13 cellular contexts compared by ENCODE assay signal in the genomic region with DNA sequence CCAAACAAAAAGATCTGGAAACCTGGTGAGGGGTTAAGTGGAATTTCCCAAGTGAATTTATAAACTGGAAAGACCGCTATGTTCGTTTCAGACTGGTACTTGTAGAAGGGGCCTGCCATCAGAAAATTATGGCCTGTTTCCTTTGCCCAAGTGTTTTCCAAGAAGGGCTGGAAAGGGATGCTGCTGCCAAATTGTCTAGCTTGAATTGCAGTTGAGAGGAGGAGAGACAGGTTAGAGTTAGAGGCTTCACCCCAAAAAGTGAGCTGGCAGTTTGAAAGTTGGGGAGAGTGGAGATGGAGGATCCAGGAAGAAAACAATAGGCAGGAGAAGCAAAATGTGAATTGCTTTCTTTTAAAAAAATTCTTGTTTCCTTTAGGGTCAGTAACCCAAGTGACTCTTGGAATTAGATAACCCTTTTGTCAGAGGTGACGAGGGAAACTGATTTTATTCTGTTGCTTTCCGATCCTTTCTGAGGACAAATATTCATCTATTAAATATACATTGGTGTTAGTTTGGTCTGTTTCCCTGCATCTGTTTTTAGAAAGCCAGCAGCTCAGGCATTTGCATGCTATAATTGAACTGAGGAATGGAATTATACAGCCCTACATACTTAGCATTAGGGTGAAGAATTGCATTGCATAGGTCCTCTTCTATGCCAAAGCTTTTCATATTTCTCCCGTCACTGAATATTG.
A peak's percentile ranks its signal among the peaks of the same experiment; 100 is the strongest.
DNase-seq lines count a peak whose midpoint lies in the region; ATAC-seq and TF ChIP-seq lines count a peak whose summit lies in the region.
"Had no signal": no experiment of that assay in that cellular context is flagged by ENCODE, and none has a peak within 500 bp of the region (broad histone marks: within the 10 kb centered on the region; RNA-seq: fewer than 3 reads in every experiment).

No MANE protein-coding gene starts in this region.

- TF ChIP-seq CTCF in heart right ventricle (IDR thresholded peaks at IDR 0.05) (no peak), right atrium auricular region (IDR thresholded peaks at IDR 0.05) (no peak), ovary (IDR thresholded peaks at IDR 0.05) (no peak), uterus (IDR thresholded peaks at IDR 0.05) (no peak), brain microvascular endothelial cell (IDR thresholded peaks at IDR 0.05; ENCODE audit: low read depth, low read length, missing control alignments) (no peak)

- intact Hi-C loops in heart right ventricle (cut with DNase I) (no loop called here), left cardiac atrium (cut with DNase I) (no loop called here), ovary (cut with DNase I) (no loop called here), uterus (cut with DNase I; ENCODE audit: low total_unique reads) (no loop called here)

- no peaks in the 10 kb centered on the region for H3K4me1 Mint-ChIP-seq in activated naive CD8-positive, alpha-beta T cell treated with anti-CD3 and anti-CD28 coated beads, Interleukin-2, amount 50 U/mL, for 24 hours
- H3K4me1 Mint-ChIP-seq: activated naive CD8-positive, alpha-beta T cell treated with anti-CD3 and anti-CD28 coated beads for 36 hours; T-helper 17 cell had no signal

- TF ChIP-seq EP300 in ovary (IDR thresholded peaks at IDR 0.05), result no peak

- no peaks in the 10 kb centered on the region for H3K27me3 Mint-ChIP-seq in activated naive CD8-positive, alpha-beta T cell treated with anti-CD3 and anti-CD28 coated beads, Interleukin-2, amount 50 U/mL, for 24 hours

- no peak for TF ChIP-seq POLR2A in ovary (IDR thresholded peaks at IDR 0.05)
- no peak for TF ChIP-seq POLR2A in uterus (IDR thresholded peaks at IDR 0.05)

- DNase-seq in heart right ventricle (no peak), left cardiac atrium (no peak), right atrium auricular region (ENCODE audit: low spot score) (no peak), ovary (no peak), uterus (no peak), brain microvascular endothelial cell (no peak)
- DNase-seq in activated naive CD8-positive, alpha-beta T cell treated with anti-CD3 and anti-CD28 coated beads, Interleukin-2, amount 50 U/mL, for 24 hours, result no peak
- DNase-seq: activated CD4-positive, alpha-beta T cell treated with anti-CD3 and anti-CD28 coated beads for 1 hour; activated naive CD8-positive, alpha-beta T cell treated with anti-CD3 and anti-CD28 coated beads for 36 hours; stimulated activated CD4-positive, alpha-beta T cell treated with anti-CD3 and anti-CD28 coated beads, Interleukin-4, amount 100 ng/mL, for 4 hours; T-helper 17 cell had no signal

- H3K27me3 ChIP-seq in heart right ventricle, result no peaks in the 10 kb centered on the region
- no peaks in the 10 kb centered on the region for H3K27me3 ChIP-seq in right atrium auricular region
- H3K27me3 ChIP-seq in ovary, result no peaks in the 10 kb centered on the region
- H3K27me3 ChIP-seq in uterus, result no peaks in the 10 kb centered on the region
- H3K27me3 ChIP-seq in brain microvascular endothelial cell (replicated peaks), result no peaks in the 10 kb centered on the region

- H3K9me3 ChIP-seq in heart right ventricle (no peaks in the 10 kb centered on the region), right atrium auricular region (no peaks in the 10 kb centered on the region), ovary (no peaks in the 10 kb centered on the region), uterus (no peaks in the 10 kb centered on the region)

- H3K36me3 ChIP-seq in heart right ventricle (no peaks in the 10 kb centered on the region), right atrium auricular region (no peaks in the 10 kb centered on the region), ovary (no peaks in the 10 kb centered on the region), uterus (no peaks in the 10 kb centered on the region), brain microvascular endothelial cell (replicated peaks) (no peaks in the 10 kb centered on the region)

- H3K4me3 ChIP-seq in heart right ventricle (peak overlapping the region in 6 of 10 donors; percentile 12 to 40 (median 28)), right atrium auricular region (peak overlapping the region; percentile 17 to 20), ovary (peak overlapping the region; percentile 19), uterus (peak overlapping the region in 1 of 2 donors; percentile 20), brain microvascular endothelial cell (ENCODE audit: low read depth, low read length) (no peak overlapping the region)

- H3K4me1 ChIP-seq in heart right ventricle (peaks cover 3 to 62% (median 22%) of the 10 kb centered on the region in 9 donors), right atrium auricular region (no peaks in the 10 kb centered on the region), ovary (ENCODE audit: insufficient read depth) (peaks cover 12% of the 10 kb centered on the region), uterus (no peaks in the 10 kb centered on the region)

- H3K27ac ChIP-seq in heart right ventricle (peak overlapping the region in 8 of 10 donors; percentile 7 to 79 (median 66)), right atrium auricular region (peak overlapping the region; percentile 54 to 65), ovary (peak overlapping the region; percentile 74 to 84), uterus (peak overlapping the region; percentile 72 to 81), brain microvascular endothelial cell (no peak overlapping the region)

- no peak overlapping the region for H3K27ac Mint-ChIP-seq in activated naive CD8-positive, alpha-beta T cell treated with anti-CD3 and anti-CD28 coated beads, Interleukin-2, amount 50 U/mL, for 24 hours
- H3K27ac Mint-ChIP-seq: activated naive CD8-positive, alpha-beta T cell treated with anti-CD3 and anti-CD28 coated beads for 36 hours; T-helper 17 cell had no signal

- ATAC-seq in heart right ventricle (peak in 1 of 8 donors; percentile 22), left cardiac atrium (no peak), GM18873 (IDR thresholded peaks at IDR 0.05; ENCODE audit: low FRiP score, unreplicated experiment) (no peak)
- ATAC-seq in activated naive CD8-positive, alpha-beta T cell treated with anti-CD3 and anti-CD28 coated beads, Interleukin-2, amount 50 U/mL, for 24 hours, result no peak
- ATAC-seq: T-helper 17 cell had no signal

- 43 to 58% methylated on average over 5 of the region's 5 CpGs for WGBS in heart right ventricle, 2 donors
- 16 to 28% (median 19%) methylated on average over 5 of the region's 5 CpGs for WGBS in ovary, 3 donors

- H3K9me3 Mint-ChIP-seq in activated naive CD8-positive, alpha-beta T cell treated with anti-CD3 and anti-CD28 coated beads, Interleukin-2, amount 50 U/mL, for 24 hours, result no peaks in the 10 kb centered on the region
- H3K9me3 Mint-ChIP-seq: activated naive CD8-positive, alpha-beta T cell treated with anti-CD3 and anti-CD28 coated beads for 36 hours; mesothelial cell of epicardium had no signal

- no peaks in the 10 kb centered on the region for H3K36me3 Mint-ChIP-seq in activated naive CD8-positive, alpha-beta T cell treated with anti-CD3 and anti-CD28 coated beads, Interleukin-2, amount 50 U/mL, for 24 hours (ENCODE audit: low read depth)
- H3K36me3 Mint-ChIP-seq: activated naive CD8-positive, alpha-beta T cell treated with anti-CD3 and anti-CD28 coated beads for 36 hours; mesothelial cell of epicardium had no signal

- H3K4me3 Mint-ChIP-seq in activated naive CD8-positive, alpha-beta T cell treated with anti-CD3 and anti-CD28 coated beads, Interleukin-2, amount 50 U/mL, for 24 hours, result no peak overlapping the region
- H3K4me3 Mint-ChIP-seq: activated naive CD8-positive, alpha-beta T cell treated with anti-CD3 and anti-CD28 coated beads for 36 hours; T-helper 17 cell had no signal

- in situ Hi-C loops in brain microvascular endothelial cell (cut with HindIII; ENCODE audit: low pct_ligation_motif_present, low sequenced_read_pairs), result no loop called here
